ENCODE assay signal across 1 cellular context in the genomic region with DNA sequence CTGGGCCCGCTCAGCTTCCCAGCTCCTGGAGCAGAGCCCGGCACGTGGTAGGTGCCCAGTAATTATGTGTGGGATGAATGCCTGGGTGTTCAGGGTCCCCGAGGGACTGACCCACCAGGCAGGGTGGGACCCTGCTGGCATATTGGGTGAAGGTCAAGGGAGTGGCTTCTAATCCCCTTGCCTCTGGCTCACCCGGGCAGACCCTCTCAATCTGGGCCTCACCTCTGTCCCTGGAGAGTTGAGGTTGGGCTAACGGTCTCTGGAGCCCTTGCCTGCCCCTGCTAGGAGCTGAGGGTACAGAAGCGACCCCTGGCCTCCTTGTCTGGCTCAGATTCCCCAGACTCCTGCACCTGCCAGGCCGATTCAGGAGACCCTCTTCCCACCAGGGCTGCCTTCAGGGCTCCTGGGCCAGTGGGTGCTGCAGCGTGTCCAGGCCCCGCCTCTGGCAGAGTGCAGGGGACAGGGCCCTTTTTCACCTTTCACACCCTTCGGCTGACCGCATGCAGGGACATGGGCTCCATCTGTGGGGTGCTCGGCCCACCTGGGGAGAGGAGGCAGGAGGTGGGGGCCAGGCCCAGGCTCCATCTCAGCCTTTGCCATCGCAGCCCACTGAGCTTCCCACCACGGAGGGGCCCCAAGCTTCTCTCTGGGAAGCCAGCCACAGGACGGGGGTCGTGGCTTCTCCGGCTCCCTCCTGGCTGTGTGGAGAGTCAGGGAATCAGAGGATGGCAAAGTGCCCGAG.
TF ChIP-seq lines count a peak whose summit lies in the region.

No MANE protein-coding gene starts in this region.

TF ChIP-seq in A549, 52 proteins besides CTCF, POLR2A, EP300 and RAD21 (continued from another document):
- TF ChIP-seq, protein P1, sequence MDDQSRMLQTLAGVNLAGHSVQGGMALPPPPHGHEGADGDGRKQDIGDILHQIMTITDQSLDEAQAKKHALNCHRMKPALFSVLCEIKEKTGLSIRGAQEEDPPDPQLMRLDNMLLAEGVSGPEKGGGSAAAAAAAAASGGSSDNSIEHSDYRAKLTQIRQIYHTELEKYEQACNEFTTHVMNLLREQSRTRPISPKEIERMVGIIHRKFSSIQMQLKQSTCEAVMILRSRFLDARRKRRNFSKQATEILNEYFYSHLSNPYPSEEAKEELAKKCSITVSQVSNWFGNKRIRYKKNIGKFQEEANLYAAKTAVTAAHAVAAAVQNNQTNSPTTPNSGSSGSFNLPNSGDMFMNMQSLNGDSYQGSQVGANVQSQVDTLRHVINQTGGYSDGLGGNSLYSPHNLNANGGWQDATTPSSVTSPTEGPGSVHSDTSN (IDR thresholded peaks at IDR 0.05): no peak
- TF ChIP-seq KDM1A (IDR thresholded peaks at IDR 0.05; ENCODE audit: low read depth) (no peak), FOXS1 (CRISPR knock-in tag; IDR thresholded peaks at IDR 0.05) (no peak), TFCP2L1 (CRISPR knock-in tag; IDR thresholded peaks at IDR 0.05) (no peak), ZSCAN20 (CRISPR knock-in tag; IDR thresholded peaks at IDR 0.05) (no peak), RCOR1 (IDR thresholded peaks at IDR 0.05; ENCODE audit: low read depth, low read length) (no peak), MAZ (IDR thresholded peaks at IDR 0.05; ENCODE audit: borderline replicate concordance, low read depth, low read length) (no peak)
- TF ChIP-seq, protein P2, sequence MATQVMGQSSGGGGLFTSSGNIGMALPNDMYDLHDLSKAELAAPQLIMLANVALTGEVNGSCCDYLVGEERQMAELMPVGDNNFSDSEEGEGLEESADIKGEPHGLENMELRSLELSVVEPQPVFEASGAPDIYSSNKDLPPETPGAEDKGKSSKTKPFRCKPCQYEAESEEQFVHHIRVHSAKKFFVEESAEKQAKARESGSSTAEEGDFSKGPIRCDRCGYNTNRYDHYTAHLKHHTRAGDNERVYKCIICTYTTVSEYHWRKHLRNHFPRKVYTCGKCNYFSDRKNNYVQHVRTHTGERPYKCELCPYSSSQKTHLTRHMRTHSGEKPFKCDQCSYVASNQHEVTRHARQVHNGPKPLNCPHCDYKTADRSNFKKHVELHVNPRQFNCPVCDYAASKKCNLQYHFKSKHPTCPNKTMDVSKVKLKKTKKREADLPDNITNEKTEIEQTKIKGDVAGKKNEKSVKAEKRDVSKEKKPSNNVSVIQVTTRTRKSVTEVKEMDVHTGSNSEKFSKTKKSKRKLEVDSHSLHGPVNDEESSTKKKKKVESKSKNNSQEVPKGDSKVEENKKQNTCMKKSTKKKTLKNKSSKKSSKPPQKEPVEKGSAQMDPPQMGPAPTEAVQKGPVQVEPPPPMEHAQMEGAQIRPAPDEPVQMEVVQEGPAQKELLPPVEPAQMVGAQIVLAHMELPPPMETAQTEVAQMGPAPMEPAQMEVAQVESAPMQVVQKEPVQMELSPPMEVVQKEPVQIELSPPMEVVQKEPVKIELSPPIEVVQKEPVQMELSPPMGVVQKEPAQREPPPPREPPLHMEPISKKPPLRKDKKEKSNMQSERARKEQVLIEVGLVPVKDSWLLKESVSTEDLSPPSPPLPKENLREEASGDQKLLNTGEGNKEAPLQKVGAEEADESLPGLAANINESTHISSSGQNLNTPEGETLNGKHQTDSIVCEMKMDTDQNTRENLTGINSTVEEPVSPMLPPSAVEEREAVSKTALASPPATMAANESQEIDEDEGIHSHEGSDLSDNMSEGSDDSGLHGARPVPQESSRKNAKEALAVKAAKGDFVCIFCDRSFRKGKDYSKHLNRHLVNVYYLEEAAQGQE (IDR thresholded peaks at IDR 0.05): no peak
- TF ChIP-seq, protein P3, sequence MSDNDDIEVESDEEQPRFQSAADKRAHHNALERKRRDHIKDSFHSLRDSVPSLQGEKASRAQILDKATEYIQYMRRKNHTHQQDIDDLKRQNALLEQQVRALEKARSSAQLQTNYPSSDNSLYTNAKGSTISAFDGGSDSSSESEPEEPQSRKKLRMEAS (IDR thresholded peaks at IDR 0.05): no peak
TF ChIP-seq in A549: peak in this region for 0.
